20 cellular contexts compared by ENCODE assay signal in the genomic region with DNA sequence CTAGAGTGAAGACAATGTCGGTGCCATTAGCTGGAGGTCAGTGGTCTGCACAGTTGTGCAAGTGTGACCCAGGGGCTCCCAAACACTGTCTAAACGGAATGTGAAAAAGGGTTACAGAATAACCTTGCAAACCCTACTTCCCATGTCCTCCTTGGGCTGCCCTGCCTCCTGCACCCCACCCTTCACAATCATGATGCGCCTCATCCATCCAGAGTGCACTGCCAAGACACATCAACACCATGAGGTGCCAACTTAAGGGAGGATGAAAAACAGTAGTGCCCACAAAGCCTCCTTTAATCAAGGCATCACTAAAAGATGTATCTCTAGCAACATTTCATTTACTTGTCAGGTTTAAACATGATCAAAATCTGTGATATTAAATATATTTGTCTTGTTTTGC.
DNase-seq lines count a peak whose midpoint lies in the region; ATAC-seq and TF ChIP-seq lines count a peak whose summit lies in the region.
"Had no signal": no experiment of that assay in that cellular context is flagged by ENCODE, and none has a peak within 500 bp of the region (broad histone marks: within the 10 kb centered on the region; RNA-seq: fewer than 3 reads in every experiment).

No MANE protein-coding gene starts in this region.

- peaks cover 0 to 49% (median 18%) of the 10 kb centered on the region in 9 donors for H3K4me1 ChIP-seq in heart right ventricle
- H3K4me1 ChIP-seq in spleen = peaks cover 0 to 13% (median 0%) of the 10 kb centered on the region in 6 donors
- H3K4me1 ChIP-seq: SJCRH30 had no signal

- intact Hi-C loops in natural killer cell (cut with micrococcal nuclease) (loop anchor here (1.0 kb wide), 1 partner anchor 505 kb away; no protein-coding TSS in a partner anchor), heart right ventricle (cut with DNase I) (loop anchor here in 5 of 10 donors (1.0 to 5.0 kb wide), 3 partner anchors 505 kb away; no protein-coding TSS in a partner anchor), spleen (cut with DNase I; ENCODE audit: low total_unique reads) (no loop called here)

- H3K36me3 ChIP-seq in heart right ventricle = peaks cover 0 to 98% (median 25%) of the 10 kb centered on the region in 9 donors
- H3K36me3 ChIP-seq in spleen = peaks cover 6 to 100% (median 92%) of the 10 kb centered on the region in 6 donors

- no peaks in the 10 kb centered on the region for H3K36me3 Mint-ChIP-seq in natural killer cell
- peaks cover 13% of the 10 kb centered on the region for H3K36me3 Mint-ChIP-seq in natural killer cell treated with Interleukin-12 subunit alpha and Interleukin-12 subunit beta and Interleukin-15 and Interleukin-18, amount 100 ng/mL, for 72 hours
- peaks cover 9% of the 10 kb centered on the region for H3K36me3 Mint-ChIP-seq in neural crest cell (ENCODE audit: low read depth)

- DNase-seq in natural killer cell (no peak), heart right ventricle (peak in 1 of 2 donors; percentile 41), neural crest cell (ENCODE audit: low read depth, low spot score) (no peak), spleen (no peak)
- no peak for DNase-seq in natural killer cell treated with Interleukin-12 subunit alpha and Interleukin-12 subunit beta and Interleukin-15 and Interleukin-18, amount 100 ng/mL, for 72 hours (ENCODE audit: low spot score)
- DNase-seq: C1 segment of cervical spinal cord; CD4-positive, alpha-beta memory T cell; COR-L47; HCEC 1CT; IMR-90; KG1; MG63; NCI-H2029; NCI-H446; NCI-H524 treated with DMSO at 0.1 percent for 48 hours; NCI-H774; SJCRH30 had no signal

- peak overlapping the region in 6 of 10 donors; percentile 6 to 58 (median 46) for H3K27ac ChIP-seq in heart right ventricle
- H3K27ac ChIP-seq in spleen = no peak overlapping the region
- H3K27ac ChIP-seq: SJCRH30 had no signal

- H3K27me3 ChIP-seq in heart right ventricle (no peaks in the 10 kb centered on the region), spleen (replicated peaks in 1 of 7) (no peaks in the 10 kb centered on the region)
- H3K27me3 ChIP-seq: MG63, SJCRH30 had no signal

- H3K27ac Mint-ChIP-seq in natural killer cell (peak overlapping the region; percentile 61 to 62), neural crest cell (ENCODE audit: unreplicated experiment) (peak overlapping the region; percentile 35)
- peak overlapping the region in 1 of 2 donors; percentile 23 for H3K27ac Mint-ChIP-seq in natural killer cell treated with Interleukin-12 subunit alpha and Interleukin-12 subunit beta and Interleukin-15 and Interleukin-18, amount 100 ng/mL, for 72 hours

- H3K9me3 ChIP-seq in heart right ventricle (no peaks in the 10 kb centered on the region), spleen (no peaks in the 10 kb centered on the region)
- H3K9me3 ChIP-seq: MG63, SJCRH30 had no signal

- no peak for TF ChIP-seq POLR2A in spleen (IDR thresholded peaks at IDR 0.05)

- H3K4me3 ChIP-seq in heart right ventricle (no peak overlapping the region), spleen (no peak overlapping the region)
- H3K4me3 ChIP-seq: GM12878, MG63, SJCRH30 had no signal

- H3K9me3 Mint-ChIP-seq in natural killer cell (no peaks in the 10 kb centered on the region), neural crest cell (no peaks in the 10 kb centered on the region)
- no peaks in the 10 kb centered on the region for H3K9me3 Mint-ChIP-seq in natural killer cell treated with Interleukin-12 subunit alpha and Interleukin-12 subunit beta and Interleukin-15 and Interleukin-18, amount 100 ng/mL, for 72 hours
- H3K9me3 Mint-ChIP-seq: CD4-positive, alpha-beta memory T cell had no signal

- WGBS in heart right ventricle, 2 donors = 46 to 66% methylated on average over 3 of the region's 3 CpGs
- WGBS in spleen, 5 donors = 86 to 97% (median 91%) methylated on average over 3 of the region's 3 CpGs

- no peak for ATAC-seq in natural killer cell
- no peak for ATAC-seq in natural killer cell treated with Interleukin-12 subunit alpha and Interleukin-12 subunit beta and Interleukin-15 and Interleukin-18, amount 100 ng/mL, for 72 hours
- peak; percentile 68 to 86 (median 77) for ATAC-seq in heart right ventricle
- ATAC-seq in HG02973 (IDR thresholded peaks at IDR 0.05; ENCODE audit: unreplicated experiment) = no peak
- ATAC-seq in HG03108 (IDR thresholded peaks at IDR 0.05; ENCODE audit: unreplicated experiment) = no peak
- ATAC-seq: GM12878 had no signal

- no peak for TF ChIP-seq CTCF in natural killer cell (IDR thresholded peaks at IDR 0.05)
- TF ChIP-seq CTCF in heart right ventricle (IDR thresholded peaks at IDR 0.05) = no peak
- no peak for TF ChIP-seq CTCF in neural crest cell (conservative IDR thresholded peaks at IDR 0.05)
- TF ChIP-seq CTCF in spleen (IDR thresholded peaks at IDR 0.05 in 8 of 11, conservative IDR thresholded peaks at IDR 0.05 in 3 of 11) = no peak

- no peak overlapping the region for H3K4me3 Mint-ChIP-seq in natural killer cell
- no peak overlapping the region for H3K4me3 Mint-ChIP-seq in natural killer cell treated with Interleukin-12 subunit alpha and Interleukin-12 subunit beta and Interleukin-15 and Interleukin-18, amount 100 ng/mL, for 72 hours
- H3K4me3 Mint-ChIP-seq in neural crest cell = no peak overlapping the region
- H3K4me3 Mint-ChIP-seq: CD4-positive, alpha-beta memory T cell had no signal

- H3K27me3 Mint-ChIP-seq in natural killer cell (ENCODE audit: low read depth in 2 of 2) = no peaks in the 10 kb centered on the region
- no peaks in the 10 kb centered on the region for H3K27me3 Mint-ChIP-seq in natural killer cell treated with Interleukin-12 subunit alpha and Interleukin-12 subunit beta and Interleukin-15 and Interleukin-18, amount 100 ng/mL, for 72 hours
- no peaks in the 10 kb centered on the region for H3K27me3 Mint-ChIP-seq in neural crest cell (ENCODE audit: low read depth)
- H3K27me3 Mint-ChIP-seq: CD4-positive, alpha-beta memory T cell had no signal

- peaks cover 5% of the 10 kb centered on the region in 2 donors for H3K4me1 Mint-ChIP-seq in natural killer cell
- H3K4me1 Mint-ChIP-seq in natural killer cell treated with Interleukin-12 subunit alpha and Interleukin-12 subunit beta and Interleukin-15 and Interleukin-18, amount 100 ng/mL, for 72 hours (ENCODE audit: low read depth in 2 of 2) = peaks cover 0 to 11% of the 10 kb centered on the region in 2 donors
- H3K4me1 Mint-ChIP-seq in neural crest cell = no peaks in the 10 kb centered on the region

Comparison
In these comparisons a context has a peak if more than half of its experiments do, and no peak if none do; other contexts are left out.
1. ATAC-seq: peak in heart right ventricle (8 of 8); none in natural killer cell (0 of 3), natural killer cell treated with Interleukin-12 subunit alpha and Interleukin-12 subunit beta and Interleukin-15 and Interleukin-18, amount 100 ng/mL, for 72 hours (0 of 2), HG02973 (single experiment) and HG03108 (single experiment).
2. H3K27ac ChIP-seq: peak in heart right ventricle (6 of 10); none in spleen (0 of 8).